10 cellular contexts compared by ENCODE assay signal in the genomic region with DNA sequence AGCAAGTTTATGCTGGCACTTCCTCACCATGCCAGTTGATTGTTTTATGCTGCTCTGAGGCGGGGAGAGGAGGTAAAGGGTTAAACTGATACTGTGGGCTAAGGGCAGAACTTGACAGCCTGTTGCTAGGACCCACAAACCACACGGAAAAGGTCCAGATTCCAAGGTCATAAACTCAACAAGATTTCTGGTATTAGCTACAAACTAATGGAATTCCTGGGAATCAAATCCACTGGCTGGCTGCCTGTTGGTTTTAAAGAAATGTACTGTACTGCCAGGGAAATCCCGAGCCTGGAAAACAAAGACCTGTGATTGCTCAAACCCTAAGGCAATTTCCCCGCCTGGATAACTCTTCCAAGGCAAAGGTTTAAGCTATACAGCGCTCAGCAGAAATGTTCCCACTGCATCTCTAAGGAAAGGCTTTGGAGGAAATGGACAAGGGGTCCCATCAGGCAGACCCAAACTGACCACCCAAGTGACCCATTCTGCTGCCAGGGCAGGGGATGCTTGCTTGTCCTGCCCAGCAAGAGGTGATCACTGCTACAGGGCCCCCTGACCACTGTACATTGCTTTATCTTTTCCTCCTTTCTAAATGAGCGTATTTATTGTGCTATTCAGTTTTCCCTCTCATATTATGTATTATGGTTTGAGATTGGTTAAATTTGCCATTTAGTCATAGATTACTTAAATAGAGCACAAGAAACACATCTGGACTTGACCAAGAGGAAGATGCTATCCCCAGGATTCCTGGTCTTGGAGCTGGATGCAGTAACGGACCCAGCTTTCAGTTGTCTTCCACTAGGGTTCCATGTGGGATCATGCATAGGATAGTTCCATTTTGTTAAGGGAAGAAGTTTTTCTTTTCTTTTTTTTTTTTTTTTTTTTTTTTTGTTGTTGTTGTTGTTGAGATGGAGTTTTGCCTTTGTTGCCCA.
DNase-seq lines count a peak whose midpoint lies in the region; ATAC-seq, FAIRE-seq and TF ChIP-seq lines count a peak whose summit lies in the region.
"Had no signal": no experiment of that assay in that cellular context is flagged by ENCODE, and none has a peak within 500 bp of the region (broad histone marks: within the 10 kb centered on the region; RNA-seq: fewer than 3 reads in every experiment).

No MANE protein-coding gene starts in this region.

- H3K27me3 Mint-ChIP-seq in CD8-positive, alpha-beta T cell (ENCODE audit: low read depth), result no peaks in the 10 kb centered on the region
- H3K27me3 Mint-ChIP-seq: activated naive CD8-positive, alpha-beta T cell treated with anti-CD3 and anti-CD28 coated beads, Interleukin-2, amount 10 ng/mL, durations not matched to agents 7 days and 5 days had no signal

- H3K36me3 Mint-ChIP-seq in CD8-positive, alpha-beta T cell, result peaks cover 20% of the 10 kb centered on the region

- H3K9me3 ChIP-seq in MG63, result peaks cover 12% of the 10 kb centered on the region
- no peaks in the 10 kb centered on the region for H3K9me3 ChIP-seq in lung (ENCODE audit: control insufficient read depth in 2 of 2, insufficient read depth in 1 of 2, low read length in 1 of 2)
- no peaks in the 10 kb centered on the region for H3K9me3 ChIP-seq in CD8-positive, alpha-beta T cell (ENCODE audit: low read length)

- DNase-seq in MG63 (peak; percentile 87), epidermal melanocyte (ENCODE audit: insufficient read length, low spot score) (peak; percentile 82), lung (ENCODE audit: low spot score) (no peak), urothelium cell line (ENCODE audit: low spot score) (peak; percentile 72), SKM-1 (lab: John Stamatoyannopoulos, UW; ENCODE audit: unreplicated experiment) (no peak)
- no peak for DNase-seq in activated CD4-positive, alpha-beta T cell treated with anti-CD3 and anti-CD28 coated beads, Interleukin-2, amount 50 U/mL, for 1 hour
- DNase-seq in CD8-positive, alpha-beta T cell, result no peak
- DNase-seq: activated naive CD8-positive, alpha-beta T cell treated with anti-CD3 and anti-CD28 coated beads, Interleukin-2, amount 10 ng/mL, durations not matched to agents 7 days and 5 days; NCI-H2107 had no signal

- WGBS in lung, 2 donors, result 61 to 83% methylated on average over 7 of the region's 7 CpGs

- H3K4me3 Mint-ChIP-seq in CD8-positive, alpha-beta T cell, result no peak overlapping the region
- H3K4me3 Mint-ChIP-seq: activated naive CD8-positive, alpha-beta T cell treated with anti-CD3 and anti-CD28 coated beads, Interleukin-2, amount 10 ng/mL, durations not matched to agents 7 days and 5 days had no signal

- POLR2A ChIA-PET in CD8-positive, alpha-beta T cell (lab: Charles Lee), result interaction anchor here (0.6 kb wide), 1 partner anchor 475 kb away, joined by 3 read pairs; no protein-coding TSS in a partner anchor

- H3K4me3 ChIP-seq in MG63, result no peak overlapping the region
- H3K4me3 ChIP-seq in lung, result no peak overlapping the region
- H3K4me3 ChIP-seq in CD8-positive, alpha-beta T cell (ENCODE audit: low read depth, low read length), result no peak overlapping the region

- intact Hi-C loops in CD8-positive, alpha-beta T cell (cut with DNase I, micrococcal nuclease), result no loop called here

- H3K4me1 Mint-ChIP-seq in CD8-positive, alpha-beta T cell (ENCODE audit: low read depth), result peaks cover 10% of the 10 kb centered on the region

- H3K27ac ChIP-seq in lung (ENCODE audit: low read depth in 1 of 2, low read length in 1 of 2), result peak overlapping the region in 1 of 2 donors; percentile 26
- no peak overlapping the region for H3K27ac ChIP-seq in CD8-positive, alpha-beta T cell (ENCODE audit: low read depth, low read length)

- H3K36me3 ChIP-seq in MG63 (peaks cover 10% of the 10 kb centered on the region), lung (ENCODE audit: control insufficient read depth in 2 of 2, insufficient read depth in 2 of 2, low read length in 2 of 2) (no peaks in the 10 kb centered on the region)
- H3K36me3 ChIP-seq in CD8-positive, alpha-beta T cell (ENCODE audit: insufficient read depth, low read length), result no peaks in the 10 kb centered on the region

- no peak overlapping the region for H3K27ac Mint-ChIP-seq in CD8-positive, alpha-beta T cell
- H3K27ac Mint-ChIP-seq: activated naive CD8-positive, alpha-beta T cell treated with anti-CD3 and anti-CD28 coated beads, Interleukin-2, amount 10 ng/mL, durations not matched to agents 7 days and 5 days had no signal

- CTCF ChIA-PET in CD8-positive, alpha-beta T cell (lab: Charles Lee), result interaction anchor here (0.6 to 1.6 kb wide), 2 partner anchors 17 to 63 kb away, joined by 3 to 4 read pairs; no protein-coding TSS in a partner anchor

- FAIRE-seq in urothelium cell line (lab: Jason Lieb, UNC), result no peak

- TF ChIP-seq CTCF in lung (IDR thresholded peaks at IDR 0.05; ENCODE audit: control extremely low read depth, extremely low read depth), result no peak
- TF ChIP-seq CTCF in CD8-positive, alpha-beta T cell (IDR thresholded peaks at IDR 0.05), result no peak

- ATAC-seq in lung (ENCODE audit: insufficient read depth, low FRiP score), result peak; percentile 39
- ATAC-seq in HG02885 (IDR thresholded peaks at IDR 0.05; ENCODE audit: poor library complexity, unreplicated experiment), result no peak
- ATAC-seq in CD8-positive, alpha-beta T cell, result no peak

- no peaks in the 10 kb centered on the region for H3K27me3 ChIP-seq in MG63
- no peaks in the 10 kb centered on the region for H3K27me3 ChIP-seq in lung (ENCODE audit: control insufficient read depth, insufficient read depth)
- no peaks in the 10 kb centered on the region for H3K27me3 ChIP-seq in CD8-positive, alpha-beta T cell (ENCODE audit: insufficient read depth, low read length)

- peaks cover 12 to 21% of the 10 kb centered on the region in 2 donors for H3K4me1 ChIP-seq in lung (ENCODE audit: control insufficient read depth in 2 of 2, insufficient read depth in 2 of 2, low read length in 2 of 2)
- no peaks in the 10 kb centered on the region for H3K4me1 ChIP-seq in CD8-positive, alpha-beta T cell (ENCODE audit: insufficient read depth, low read length)

- H3K9me3 Mint-ChIP-seq in CD8-positive, alpha-beta T cell, result peaks cover 7% of the 10 kb centered on the region

Comparison
In these comparisons a context has a peak if more than half of its experiments do, and no peak if none do; other contexts are left out.
1. DNase-seq: peak in MG63 (single experiment), epidermal melanocyte (single experiment) and urothelium cell line (single experiment); none in lung (single experiment), activated CD4-positive, alpha-beta T cell treated with anti-CD3 and anti-CD28 coated beads, Interleukin-2, amount 50 U/mL, for 1 hour (single experiment), CD8-positive, alpha-beta T cell (0 of 7) and SKM-1 (single experiment).